ENCODE assay signal across 17 cellular contexts in the genomic region with DNA sequence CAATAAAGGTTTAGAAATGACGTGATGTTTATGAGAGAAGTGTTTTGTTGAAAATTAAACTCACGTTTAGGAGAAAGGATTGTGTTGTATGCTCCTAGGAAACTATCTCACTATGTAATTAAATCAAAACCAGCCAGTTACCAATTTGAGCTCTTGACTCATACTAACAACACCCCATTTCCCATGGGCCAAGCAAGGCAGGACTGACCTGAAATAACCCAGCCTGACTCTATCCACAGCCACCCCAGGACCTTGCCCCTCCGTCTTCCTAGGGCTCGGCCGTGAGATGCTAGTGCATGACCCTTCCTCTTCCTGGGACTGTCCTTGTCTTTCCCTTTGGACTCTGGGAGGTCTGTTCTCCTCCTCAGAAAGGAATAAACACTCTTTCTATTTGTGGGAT. TPM values are rescaled to one million over a fixed set of nuclear protein-coding genes. Genes with fewer than 3 reads are reported as not detected.
DNase-seq lines count a peak whose midpoint lies in the region; ATAC-seq and TF ChIP-seq lines count a peak whose summit lies in the region.
"Had no signal": no experiment of that assay in that cellular context is flagged by ENCODE, and none has a peak within 500 bp of the region (broad histone marks: within the 10 kb centered on the region; RNA-seq: fewer than 3 reads in every experiment).

No MANE protein-coding gene starts in this region.

- TF ChIP-seq POLR2A in Peyer's patch (IDR thresholded peaks at IDR 0.05), result no peak

- H3K79me2 ChIP-seq in osteoblast (ENCODE audit: insufficient read depth, low read length), result no peaks in the 10 kb centered on the region

- DNase-seq in AG09319 (ENCODE audit: extremely low read depth, low read depth) (peak; percentile 28), Peyer's patch (peak in 2 of 3 donors; percentile 68 to 73), foreskin fibroblast (peak; percentile 70 to 81), osteoblast (ENCODE audit: insufficient read length, low spot score, missing footprints) (no peak), kidney glomerular epithelial cell (lab: John Stamatoyannopoulos, UW) (no peak), KG1 (lab: John Stamatoyannopoulos, UW) (no peak), omental fat pad (ENCODE audit: low spot score) (no peak)
- DNase-seq: ACHN; activated CD4-positive, alpha-beta T cell treated with anti-CD3 and anti-CD28 coated beads for 1 hour; dorsolateral prefrontal cortex; NCI-H1092 treated with DMSO at 0.1 percent for 48 hours; NCI-H345; T-helper 17 cell; upper lobe of left lung had no signal

- H3K4me3 ChIP-seq in Peyer's patch (no peak overlapping the region), foreskin fibroblast (ENCODE audit: low read depth in 1 of 2, low read length in 2 of 2) (no peak overlapping the region), osteoblast (ENCODE audit: insufficient read depth, low read length) (no peak overlapping the region)
- H3K4me3 ChIP-seq: dorsolateral prefrontal cortex, GM12878, upper lobe of left lung had no signal

- TF ChIP-seq CTCF in AG09319 (IDR thresholded peaks at IDR 0.05; ENCODE audit: low read depth, low read length) (no peak), Peyer's patch (IDR thresholded peaks at IDR 0.05) (no peak), foreskin fibroblast (IDR thresholded peaks at IDR 0.05; ENCODE audit: low read depth, low read length) (no peak), osteoblast (IDR thresholded peaks at IDR 0.05; ENCODE audit: extremely low read depth, low read depth, low read length) (no peak), omental fat pad (IDR thresholded peaks at IDR 0.05) (no peak)

- H3K4me1 ChIP-seq in Peyer's patch (peaks cover 0 to 32% (median 3%) of the 10 kb centered on the region in 4 donors), osteoblast (ENCODE audit: insufficient read depth, low read length) (peaks cover 51% of the 10 kb centered on the region)

- H3K27me3 ChIP-seq in Peyer's patch (no peaks in the 10 kb centered on the region), osteoblast (ENCODE audit: insufficient read depth, low read length) (no peaks in the 10 kb centered on the region)
- H3K27me3 ChIP-seq: dorsolateral prefrontal cortex, upper lobe of left lung had no signal

- H3K4me2 ChIP-seq in osteoblast (ENCODE audit: insufficient read depth, low read length), result peak overlapping the region; percentile 66

- H4K20me1 ChIP-seq in osteoblast (ENCODE audit: insufficient read depth, low read length), result no peaks in the 10 kb centered on the region

- H3K27ac ChIP-seq in Peyer's patch (peak overlapping the region in 2 of 4 donors; percentile 43 to 48), osteoblast (ENCODE audit: low read depth, low read length) (peak overlapping the region; percentile 85)
- H3K27ac ChIP-seq: dorsolateral prefrontal cortex had no signal

- H2AFZ ChIP-seq in osteoblast (ENCODE audit: low read length), result no peak overlapping the region

- ATAC-seq in HG02870 (IDR thresholded peaks at IDR 0.05; ENCODE audit: unreplicated experiment), result no peak
- ATAC-seq in omental fat pad (ENCODE audit: low FRiP score), result no peak
- ATAC-seq: GM12878, Panc1, T-helper 17 cell had no signal

- H3K9me3 ChIP-seq in Peyer's patch, result no peaks in the 10 kb centered on the region
- H3K9me3 ChIP-seq in osteoblast (ENCODE audit: low read depth, low read length), result no peaks in the 10 kb centered on the region
- H3K9me3 ChIP-seq: upper lobe of left lung had no signal

- no peaks in the 10 kb centered on the region for H3K36me3 ChIP-seq in Peyer's patch
- H3K36me3 ChIP-seq in osteoblast (ENCODE audit: insufficient read depth, low read length), result no peaks in the 10 kb centered on the region
- H3K36me3 ChIP-seq: upper lobe of left lung had no signal

RNA-seq across cellular contexts. Expression of gene TLR4, which starts 16.4 kb away (rescaled TPM):
- 10 to 100 TPM in 2 of 4 donors, 1 to 10 TPM in 2; 6.3 to 18.2 (median 11.8) TPM for total RNA-seq in Peyer's patch
- total RNA-seq in osteoblast, result 44.2 and 46.7 TPM in 2 replicates
- 100 to 1,000 TPM in 3 of 4 donors, 10 to 100 TPM in 1; 89.1 to 129 (median 107) TPM for total RNA-seq in omental fat pad

Comparison
In these comparisons a context has a peak if more than half of its experiments do, and no peak if none do; other contexts are left out.
1. DNase-seq: peak in AG09319 (single experiment), Peyer's patch (2 of 3) and foreskin fibroblast (2 of 2); none in osteoblast (single experiment), kidney glomerular epithelial cell (single experiment), KG1 (single experiment) and omental fat pad (single experiment).